Comparison of ENCODE assay signal across 1 cellular context in the genomic region with DNA sequence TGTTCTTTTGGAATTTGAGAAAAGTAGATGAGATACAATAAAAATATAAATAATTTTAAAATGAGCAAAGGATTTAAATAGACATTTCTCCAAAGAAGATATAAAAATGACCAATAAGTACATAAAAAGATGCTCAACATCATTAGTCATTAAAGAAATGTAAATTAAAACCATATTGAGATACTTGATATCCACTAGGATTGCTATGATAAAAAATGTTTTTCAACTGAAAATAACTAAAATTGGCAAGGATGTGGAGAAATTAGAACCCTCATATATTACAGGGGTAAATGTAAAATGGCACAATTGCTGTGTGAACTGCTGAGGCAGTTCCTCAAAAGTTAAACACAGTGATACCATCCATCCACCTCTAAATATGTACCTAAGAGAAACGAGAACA.
TF ChIP-seq lines count a peak whose summit lies in the region.

No MANE protein-coding gene starts in this region.

TF ChIP-seq in SK-N-SH, 30 proteins besides CTCF, POLR2A, EP300 and RAD21 (continued from another document):
- TF ChIP-seq, protein P1, sequence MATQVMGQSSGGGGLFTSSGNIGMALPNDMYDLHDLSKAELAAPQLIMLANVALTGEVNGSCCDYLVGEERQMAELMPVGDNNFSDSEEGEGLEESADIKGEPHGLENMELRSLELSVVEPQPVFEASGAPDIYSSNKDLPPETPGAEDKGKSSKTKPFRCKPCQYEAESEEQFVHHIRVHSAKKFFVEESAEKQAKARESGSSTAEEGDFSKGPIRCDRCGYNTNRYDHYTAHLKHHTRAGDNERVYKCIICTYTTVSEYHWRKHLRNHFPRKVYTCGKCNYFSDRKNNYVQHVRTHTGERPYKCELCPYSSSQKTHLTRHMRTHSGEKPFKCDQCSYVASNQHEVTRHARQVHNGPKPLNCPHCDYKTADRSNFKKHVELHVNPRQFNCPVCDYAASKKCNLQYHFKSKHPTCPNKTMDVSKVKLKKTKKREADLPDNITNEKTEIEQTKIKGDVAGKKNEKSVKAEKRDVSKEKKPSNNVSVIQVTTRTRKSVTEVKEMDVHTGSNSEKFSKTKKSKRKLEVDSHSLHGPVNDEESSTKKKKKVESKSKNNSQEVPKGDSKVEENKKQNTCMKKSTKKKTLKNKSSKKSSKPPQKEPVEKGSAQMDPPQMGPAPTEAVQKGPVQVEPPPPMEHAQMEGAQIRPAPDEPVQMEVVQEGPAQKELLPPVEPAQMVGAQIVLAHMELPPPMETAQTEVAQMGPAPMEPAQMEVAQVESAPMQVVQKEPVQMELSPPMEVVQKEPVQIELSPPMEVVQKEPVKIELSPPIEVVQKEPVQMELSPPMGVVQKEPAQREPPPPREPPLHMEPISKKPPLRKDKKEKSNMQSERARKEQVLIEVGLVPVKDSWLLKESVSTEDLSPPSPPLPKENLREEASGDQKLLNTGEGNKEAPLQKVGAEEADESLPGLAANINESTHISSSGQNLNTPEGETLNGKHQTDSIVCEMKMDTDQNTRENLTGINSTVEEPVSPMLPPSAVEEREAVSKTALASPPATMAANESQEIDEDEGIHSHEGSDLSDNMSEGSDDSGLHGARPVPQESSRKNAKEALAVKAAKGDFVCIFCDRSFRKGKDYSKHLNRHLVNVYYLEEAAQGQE (IDR thresholded peaks at IDR 0.05; ENCODE audit: low read depth, low read length), result no peak
- peak; percentile 55 for TF ChIP-seq TCF12 (IDR thresholded peaks at IDR 0.05)
- TF ChIP-seq RCOR1 (IDR thresholded peaks at IDR 0.05; ENCODE audit: low read length), result no peak
TF ChIP-seq in SK-N-SH: peak in this region for 3.
